In genomic region chr2:181120625-181121024, GRCh38 we compare ENCODE assay signal across 1 cellular context.
TF ChIP-seq lines count a peak whose summit lies in the region.

No MANE protein-coding gene starts in this region.

TF ChIP-seq in HCT116, 20 proteins besides CTCF, POLR2A, EP300 and RAD21:
- TF ChIP-seq EGR1 (IDR thresholded peaks at IDR 0.05; ENCODE audit: low read depth): no peak
- TF ChIP-seq CEBPB (IDR thresholded peaks at IDR 0.05; ENCODE audit: low read depth): no peak
- TF ChIP-seq SP1 (IDR thresholded peaks at IDR 0.05; ENCODE audit: low read depth): no peak
- no peak for TF ChIP-seq JUND (IDR thresholded peaks at IDR 0.05)
- no peak for TF ChIP-seq ATF3 (IDR thresholded peaks at IDR 0.05)
- no peak for TF ChIP-seq ZBTB33 (IDR thresholded peaks at IDR 0.05; ENCODE audit: extremely low read depth, insufficient replicate concordance, low read length)
- no peak for TF ChIP-seq ELF1 (IDR thresholded peaks at IDR 0.05; ENCODE audit: borderline replicate concordance, low read depth)
- no peak for TF ChIP-seq YY1 (IDR thresholded peaks at IDR 0.05; ENCODE audit: extremely low read depth, insufficient replicate concordance, low read depth, low read length)
- no peak for TF ChIP-seq REST (IDR thresholded peaks at IDR 0.05; ENCODE audit: low read depth)
- no peak for TF ChIP-seq EZH2 (IDR thresholded peaks at IDR 0.05)
- no peak for TF ChIP-seq EZH2phosphoT487 (IDR thresholded peaks at IDR 0.05; ENCODE audit: borderline replicate concordance)
- no peak for TF ChIP-seq CBX3 (IDR thresholded peaks at IDR 0.05; ENCODE audit: low read depth)
- no peak for TF ChIP-seq SIN3A (IDR thresholded peaks at IDR 0.05; ENCODE audit: low read depth)
- TF ChIP-seq ZNF274 (IDR thresholded peaks at IDR 0.05; ENCODE audit: low read depth, low read length): no peak
- no peak for TF ChIP-seq MAX (IDR thresholded peaks at IDR 0.05)
